In genomic region chr2:21915201-21915600, GRCh38 we compare ENCODE assay signal across 35 cellular contexts.
"Had no signal": no experiment of that assay in that cellular context is flagged by ENCODE, and none has a peak within 500 bp of the region (broad histone marks: within the 10 kb centered on the region; RNA-seq: fewer than 3 reads in every experiment).

No MANE protein-coding gene starts in this region.

- H3K4me1 ChIP-seq: adrenal gland, body of pancreas, breast epithelium had no signal

- DNase-seq: activated B cell treated with CpG ODN at 0.5 μM for 24 hours; activated CD4-positive, alpha-beta memory T cell treated with anti-CD3 and anti-CD28 coated beads for 36 hours; activated CD4-positive, alpha-beta T cell treated with anti-CD3 and anti-CD28 coated beads for 4 hours; activated CD4-positive, alpha-beta T cell treated with anti-CD3 and anti-CD28 coated beads, Interleukin-2, amount 10 ng/mL, durations not matched to agents 24 days and 14 days; activated CD4-positive, alpha-beta T cell treated with anti-CD3 and anti-CD28 coated beads, Interleukin-2, amount 50 U/mL, for 1 hour; activated CD4-positive, alpha-beta T cell treated with anti-CD3 and anti-CD28 coated beads, Interleukin-2, amount 50 U/mL, for 4 hours; activated CD4-positive, CD25-positive, alpha-beta regulatory T cell treated with anti-CD3 and anti-CD28 coated beads, Interleukin-2, amount 50 U/mL, for 72 hours; activated CD8-positive, alpha-beta memory T cell treated with anti-CD3 and anti-CD28 coated beads, Interleukin-2, amount 50 U/mL, for 4 hours; activated CD8-positive, alpha-beta T cell treated with anti-CD3 and anti-CD28 coated beads for 36 hours; activated effector memory CD4-positive, alpha-beta T cell treated with anti-CD3 and anti-CD28 coated beads, Interleukin-2, amount 50 U/mL, for 16 hours; activated gamma-delta T cell treated with Interleukin-2 at 50 U/mL for 16 hours; activated naive CD4-positive, alpha-beta T cell; activated naive CD4-positive, alpha-beta T cell treated with anti-CD3 and anti-CD28 coated beads for 36 hours; activated naive CD4-positive, alpha-beta T cell treated with anti-CD3 and anti-CD28 coated beads, Interleukin-2, amount 50 U/mL, for 16 hours; activated naive CD8-positive, alpha-beta T cell treated with anti-CD3 and anti-CD28 coated beads for 36 hours; activated T-cell treated with anti-CD3 and anti-CD28 coated beads for 4 hours; activated T-cell treated with anti-CD3 and anti-CD28 coated beads, Interleukin-2, amount 50 U/mL, for 1 hour; activated T-cell treated with anti-CD3 and anti-CD28 coated beads, Interleukin-2, amount 50 U/mL, for 4 hours; activated T-cell treated with anti-CD3 and anti-CD28 coated beads, Interleukin-2, amount 50 U/mL, for 72 hours; adrenal gland; amniotic stem cell; aorta; body of pancreas; brain microvascular endothelial cell; central memory CD4-positive, alpha-beta T cell; T-helper 2 cell; T-helper 9 cell had no signal

- H3K4me3 ChIP-seq: adrenal gland, body of pancreas, breast epithelium had no signal

- H3K36me3 ChIP-seq: adrenal gland, brain microvascular endothelial cell, breast epithelium had no signal

- H3K27ac Mint-ChIP-seq: activated B cell treated with CpG ODN at 0.5 μM for 24 hours; activated CD4-positive, alpha-beta memory T cell treated with anti-CD3 and anti-CD28 coated beads for 36 hours; activated CD4-positive, alpha-beta T cell treated with anti-CD3 and anti-CD28 coated beads, Interleukin-2, amount 10 ng/mL, durations not matched to agents 24 days and 14 days; activated CD8-positive, alpha-beta T cell treated with anti-CD3 and anti-CD28 coated beads for 36 hours; activated naive CD4-positive, alpha-beta T cell treated with anti-CD3 and anti-CD28 coated beads for 36 hours; activated naive CD4-positive, alpha-beta T cell treated with anti-CD3 and anti-CD28 coated beads, Interleukin-2, amount 50 U/mL, for 72 hours; activated naive CD8-positive, alpha-beta T cell treated with anti-CD3 and anti-CD28 coated beads for 36 hours; activated T-cell treated with anti-CD3 and anti-CD28 coated beads, Interleukin-2, amount 50 U/mL, for 72 hours; activated T-helper 1 cell treated with anti-CD3 and anti-CD28 coated beads, Interleukin-12 subunit alpha, Interleukin-12 subunit beta, Interleukin-2, Interleukin-4 antibody, amounts not matched to agents 30 ng/mL and 10 ng/mL and 1 ng/mL, durations not matched to agents 14 hours and 24 hours and 36 hours; activated T-helper 17 cell treated with anti-CD3 and anti-CD28 coated beads, Interleukin-2, amount 50 U/mL, for 72 hours; T-helper 1 cell treated with Interleukin-12 subunit alpha and Interleukin-12 subunit beta and Interleukin-4 antibody, amounts not matched to agents 30 μg/mL and 1 μg/mL, for 36 hours; T-helper 2 cell treated with Interferon-gamma antibody and Interleukin-4, amounts not matched to agents 5 μg/mL and 100 μg/mL, for 36 hours had no signal

- H3K4me3 Mint-ChIP-seq: activated B cell treated with CpG ODN at 0.5 μM for 24 hours; activated CD4-positive, alpha-beta memory T cell treated with anti-CD3 and anti-CD28 coated beads for 36 hours; activated CD4-positive, alpha-beta T cell treated with anti-CD3 and anti-CD28 coated beads, Interleukin-2, amount 10 ng/mL, durations not matched to agents 24 days and 14 days; activated CD8-positive, alpha-beta T cell treated with anti-CD3 and anti-CD28 coated beads for 36 hours; activated naive CD4-positive, alpha-beta T cell treated with anti-CD3 and anti-CD28 coated beads for 36 hours; activated naive CD8-positive, alpha-beta T cell treated with anti-CD3 and anti-CD28 coated beads for 36 hours; activated T-cell treated with anti-CD3 and anti-CD28 coated beads, Interleukin-2, amount 50 U/mL, for 4 hours; activated T-cell treated with anti-CD3 and anti-CD28 coated beads, Interleukin-2, amount 50 U/mL, for 72 hours; activated T-helper 1 cell treated with anti-CD3 and anti-CD28 coated beads, Interleukin-12 subunit alpha, Interleukin-12 subunit beta, Interleukin-2, Interleukin-4 antibody, amounts not matched to agents 30 ng/mL and 10 ng/mL and 1 ng/mL, durations not matched to agents 14 hours and 24 hours and 36 hours; activated T-helper 17 cell treated with anti-CD3 and anti-CD28 coated beads, Interleukin-2, amount 50 U/mL, for 72 hours; T-helper 1 cell treated with Interleukin-12 subunit alpha and Interleukin-12 subunit beta and Interleukin-4 antibody, amounts not matched to agents 30 μg/mL and 1 μg/mL, for 36 hours; T-helper 2 cell treated with Interferon-gamma antibody and Interleukin-4, amounts not matched to agents 5 μg/mL and 100 μg/mL, for 36 hours had no signal

- H3K9me3 ChIP-seq: adrenal gland, body of pancreas, breast epithelium had no signal

- H3K27me3 ChIP-seq: adrenal gland, body of pancreas, brain microvascular endothelial cell, breast epithelium had no signal

- FAIRE-seq: astrocyte had no signal

- H3K27ac ChIP-seq: adrenal gland, body of pancreas, brain microvascular endothelial cell, breast epithelium, VCaP had no signal

- H3K27me3 Mint-ChIP-seq: activated B cell treated with CpG ODN at 0.5 μM for 24 hours; activated CD4-positive, alpha-beta memory T cell treated with anti-CD3 and anti-CD28 coated beads for 36 hours; activated CD4-positive, alpha-beta T cell treated with anti-CD3 and anti-CD28 coated beads, Interleukin-2, amount 10 ng/mL, durations not matched to agents 24 days and 14 days; activated CD8-positive, alpha-beta T cell treated with anti-CD3 and anti-CD28 coated beads for 36 hours; activated naive CD8-positive, alpha-beta T cell treated with anti-CD3 and anti-CD28 coated beads for 36 hours; activated T-helper 17 cell treated with anti-CD3 and anti-CD28 coated beads, Interleukin-2, amount 50 U/mL, for 72 hours had no signal

- H3K4me1 Mint-ChIP-seq: activated B cell treated with CpG ODN at 0.5 μM for 24 hours; activated CD4-positive, alpha-beta T cell treated with anti-CD3 and anti-CD28 coated beads, Interleukin-2, amount 10 ng/mL, durations not matched to agents 24 days and 14 days; activated naive CD8-positive, alpha-beta T cell treated with anti-CD3 and anti-CD28 coated beads for 36 hours; activated T-helper 17 cell treated with anti-CD3 and anti-CD28 coated beads, Interleukin-2, amount 50 U/mL, for 72 hours had no signal

- H3K36me3 Mint-ChIP-seq: activated CD4-positive, alpha-beta memory T cell treated with anti-CD3 and anti-CD28 coated beads for 36 hours; activated naive CD4-positive, alpha-beta T cell treated with anti-CD3 and anti-CD28 coated beads, Interleukin-2, amount 50 U/mL, for 72 hours; activated naive CD8-positive, alpha-beta T cell treated with anti-CD3 and anti-CD28 coated beads for 36 hours had no signal

- ATAC-seq: activated CD8-positive, alpha-beta T cell treated with anti-CD3 and anti-CD28 coated beads for 36 hours; activated naive CD4-positive, alpha-beta T cell treated with anti-CD3 and anti-CD28 coated beads, Interleukin-2, amount 50 U/mL, for 72 hours; activated T-cell treated with anti-CD3 and anti-CD28 coated beads, Interleukin-2, amount 50 U/mL, for 4 hours; activated T-cell treated with anti-CD3 and anti-CD28 coated beads, Interleukin-2, amount 50 U/mL, for 72 hours; activated T-helper 17 cell treated with anti-CD3 and anti-CD28 coated beads, Interleukin-2, amount 50 U/mL, for 72 hours; body of pancreas had no signal
